ENCODE assay signal across 8 cellular contexts in genomic region chr16:90077757-90078593, GRCh38. TPM values are rescaled to one million over a fixed set of nuclear protein-coding genes. Genes with fewer than 3 reads are reported as not detected.
A peak's percentile ranks its signal among the peaks of the same experiment; 100 is the strongest.
DNase-seq lines count a peak whose midpoint lies in the region; ATAC-seq, FAIRE-seq and TF ChIP-seq lines count a peak whose summit lies in the region.

No MANE protein-coding gene starts in this region.

- POLR2A ChIA-PET in K562 (lab: Yijun Ruan, JAX) = interaction anchor here (0.7 kb wide), 1 partner anchor 93 kb away, joined by 3 read pairs; no protein-coding TSS in a partner anchor

- ATAC-seq in GM18870 (IDR thresholded peaks at IDR 0.05; ENCODE audit: unreplicated experiment) = peak; percentile 36
- ATAC-seq in HG03196 (IDR thresholded peaks at IDR 0.05; ENCODE audit: unreplicated experiment) = peak; percentile 38
- peak; percentile 46 for ATAC-seq in K562

- H4K20me1 ChIP-seq in OCI-LY1 (ENCODE audit: insufficient read depth, low read length) (no peaks in the 10 kb centered on the region), K562 (replicated peaks; ENCODE audit: control insufficient read depth, insufficient read depth, low read length) (no peaks in the 10 kb centered on the region)

- peak overlapping the region; percentile 40 for H3K27ac ChIP-seq in C4-2B
- H3K27ac ChIP-seq in OCI-LY1 (ENCODE audit: low read depth, low read length, poor library complexity, severe bottlenecking) = no peak overlapping the region
- H3K27ac ChIP-seq in K562 (ENCODE audit: extremely low read depth, low read depth, low read length) = peak overlapping the region; percentile 77
- peak overlapping the region in 5 of 8 donors; percentile 35 to 66 (median 63) for H3K27ac ChIP-seq in spleen

- no peak for TF ChIP-seq EP300 in K562 (IDR thresholded peaks at IDR 0.05; ENCODE audit: low read length)

- DNase-seq in K562 (ENCODE audit: extremely low read depth in 1 of 4, low spot score in 3 of 4) (peak; percentile 14 to 56 (median 17)), inferior parietal cortex (ENCODE audit: extremely low spot score) (peak; percentile 25), spleen (peak; percentile 77), HTR-8/SVneo (ENCODE audit: insufficient read length, low spot score) (no peak)

- TSS peak; percentile 83 for BruUV-seq in K562 (replicated peaks; lab: Mats Ljungman, UMichigan)

- H3K9me1 ChIP-seq in K562 (ENCODE audit: control insufficient read depth, insufficient read depth, low read length) = no peaks in the 10 kb centered on the region

- in situ Hi-C loops in K562 (cut with MboI) = no loop called here

- H3K4me2 ChIP-seq in OCI-LY1 (ENCODE audit: low read length) (peak overlapping the region; percentile 87), K562 (ENCODE audit: insufficient read depth, low read length) (peak overlapping the region; percentile 86)

- 30% methylated on average over 19 of the region's 24 CpGs for WGBS in K562 (ENCODE audit: insufficient coverage, low coverage, missing lambda C conversion rate)
- WGBS in spleen, 5 donors = 26 to 48% (median 34%) methylated on average over 19 to 24 of the region's 24 CpGs

- intact Hi-C loops in K562 (cut with micrococcal nuclease) (loop anchor here (5.0 kb wide), 1 partner anchor 151 kb away; no protein-coding TSS in a partner anchor), spleen (cut with DNase I; ENCODE audit: low total_unique reads) (no loop called here)

- H3K4me3 ChIP-seq in OCI-LY1 (ENCODE audit: low read depth, low read length, poor library complexity, severe bottlenecking) (peak overlapping the region; percentile 61), K562 (peak overlapping the region; percentile 38), spleen (peak overlapping the region; percentile 32 to 69 (median 45))

- peaks cover 11% of the 10 kb centered on the region for H3K4me1 ChIP-seq in OCI-LY1 (ENCODE audit: insufficient read depth, low read length, severe bottlenecking)
- H3K4me1 ChIP-seq in K562 (replicated peaks in 1 of 2; ENCODE audit: control insufficient read depth in 2 of 2, insufficient read depth in 2 of 2, low read length in 2 of 2) = peaks cover 11 to 27% of the 10 kb centered on the region in 2 experiments
- H3K4me1 ChIP-seq in spleen = peaks cover 0 to 37% (median 21%) of the 10 kb centered on the region in 6 donors

- TF ChIP-seq CTCF in C4-2B (conservative IDR thresholded peaks at IDR 0.05) (no peak), OCI-LY1 (IDR thresholded peaks at IDR 0.05; ENCODE audit: low read length) (0 out of 2 replicates have a peak, but pooled peaks have one; percentile 28), K562 (IDR thresholded peaks at IDR 0.05 in 2 of 3, conservative IDR thresholded peaks at IDR 0.05 in 1 of 3; ENCODE audit: insufficient read depth in 2 of 3, low read depth in 1 of 3, low read length in 3 of 3) (0 out of 6 replicates have a peak, but pooled peaks have one; percentile 6 to 25 (median 8)), spleen (IDR thresholded peaks at IDR 0.05 in 8 of 11, conservative IDR thresholded peaks at IDR 0.05 in 3 of 11) (peak in 1 of 11 experiments; percentile 6)

- CTCF ChIA-PET in K562 (lab: Yijun Ruan, JAX; ENCODE audit: low intra/inter-chr PET ratio) = no interaction called here

- H2AFZ ChIP-seq in OCI-LY1 (ENCODE audit: low read length) = peak overlapping the region; percentile 89
- H2AFZ ChIP-seq in K562 (ENCODE audit: low read depth, low read length) = peak overlapping the region; percentile 97

- H3K9ac ChIP-seq in OCI-LY1 (ENCODE audit: low read length) (peak overlapping the region; percentile 62; the same call in 1 of the 2 replicates), K562 (ENCODE audit: insufficient read depth in 1 of 2, low read depth in 2 of 2, low read length in 2 of 2) (peak overlapping the region; percentile 71 to 89)

- H3K36me3 ChIP-seq in OCI-LY1 (ENCODE audit: insufficient read depth, low read length) (no peaks in the 10 kb centered on the region), K562 (ENCODE audit: control insufficient read depth, insufficient read depth, low read length) (no peaks in the 10 kb centered on the region), spleen (no peaks in the 10 kb centered on the region)

- H3K27me3 ChIP-seq in OCI-LY1 (ENCODE audit: insufficient read depth, low read length) (no peaks in the 10 kb centered on the region; the same call in 1 of the 2 replicates), K562 (ENCODE audit: control insufficient read depth in 2 of 2, insufficient read depth in 2 of 2, low read length in 2 of 2) (no peaks in the 10 kb centered on the region), spleen (replicated peaks in 1 of 7) (peaks cover 0 to 28% (median 3%) of the 10 kb centered on the region in 7 donors)

- no peak for TF ChIP-seq RAD21 in K562 (CRISPR knock-in tag; conservative IDR thresholded peaks at IDR 0.05 in 1 of 2, IDR thresholded peaks at IDR 0.05 in 1 of 2)

- no peaks in the 10 kb centered on the region for H3K9me2 ChIP-seq in OCI-LY1 (ENCODE audit: low read depth, low read length)

- TF ChIP-seq POLR2A in K562 (conservative IDR thresholded peaks at IDR 0.05) = no peak
- TF ChIP-seq POLR2A in spleen (IDR thresholded peaks at IDR 0.05) = no peak

- H3K9me3 ChIP-seq in OCI-LY1 (ENCODE audit: low read length) (no peaks in the 10 kb centered on the region), K562 (replicated peaks; ENCODE audit: control insufficient read depth, insufficient read depth, low read depth, low read length) (no peaks in the 10 kb centered on the region), spleen (no peaks in the 10 kb centered on the region)

- no peaks in the 10 kb centered on the region for H3F3A ChIP-seq in OCI-LY1 (ENCODE audit: insufficient read depth, low read length)

- H3K79me2 ChIP-seq in OCI-LY1 (ENCODE audit: insufficient read depth, low read length) (no peaks in the 10 kb centered on the region), K562 (ENCODE audit: control insufficient read depth, insufficient read depth, low read length) (no peaks in the 10 kb centered on the region)

- FAIRE-seq in K562 (lab: Jason Lieb, UNC) (peak; percentile 60), HTR-8/SVneo (lab: Jason Lieb, UNC) (no peak)

TF ChIP-seq in K562, 482 proteins besides CTCF, POLR2A, EP300 and RAD21 (continues in another document):
- no peak for TF ChIP-seq ZKSCAN1 (IDR thresholded peaks at IDR 0.05; ENCODE audit: low read depth, low read length)
- TF ChIP-seq ETV5 (CRISPR knock-in tag; IDR thresholded peaks at IDR 0.05; ENCODE audit: low read depth) = no peak
- no peak for TF ChIP-seq RBM22 (IDR thresholded peaks at IDR 0.05; ENCODE audit: low read depth, low read length, poor library complexity, severe bottlenecking)
- no peak for TF ChIP-seq ZBTB1 (CRISPR knock-in tag; IDR thresholded peaks at IDR 0.05; ENCODE audit: borderline replicate concordance, low read depth)
- 0 out of 2 replicates have a peak, but pooled peaks have one; percentile 0 for TF ChIP-seq RBFOX2 (IDR thresholded peaks at IDR 0.05; ENCODE audit: low read depth, low read length)
- TF ChIP-seq L3MBTL2 (IDR thresholded peaks at IDR 0.05) = peak; percentile 66
- TF ChIP-seq ZEB2 (IDR thresholded peaks at IDR 0.05) = 0 out of 2 replicates have a peak, but pooled peaks have one; percentile 21

RNA-seq across cellular contexts. Expression of gene PRDM7, which starts 0.8 kb away (rescaled TPM):
- not detected in 2 replicates for total RNA-seq in K562 (2011; cell fraction: chromatin; rRNA removed; ENCODE audit: low replicate concordance)
- total RNA-seq in K562 (2011; cell fraction: nucleolus; rRNA removed) = not detected in 2 replicates
- not detected in 2 replicates for total RNA-seq in K562 (2011; cell fraction: nucleoplasm; rRNA removed)
- total RNA-seq in K562 (2014; rRNA removed) = not detected in 2 replicates
- total RNA-seq in K562 (2014; rRNA removed; fragmentation: Illumina TruSeq; extraction: Trizol) = not detected in 2 replicates
- total RNA-seq in K562 (2015; rRNA removed; fragmentation: Illumina TruSeq; extraction: Trizol) = not detected in 2 replicates
- total RNA-seq in K562 (2021) = not detected in 2 replicates
- not detected in 2 replicates for polyA plus RNA-seq in K562 (2011; rRNA removed)
- polyA plus RNA-seq in K562 (2011; cell fraction: cytosol; rRNA removed) = not detected in 2 replicates
- polyA plus RNA-seq in K562 (2011; cell fraction: nucleus; rRNA removed) = 0.08 TPM in 1 of 2 replicates, not detected in the other
- polyA plus RNA-seq in K562 (2012) = 0.06 and 0.07 TPM in 2 replicates
- polyA plus RNA-seq in K562 (2014; fragmentation: Illumina TruSeq; extraction: Trizol) = not detected in 2 replicates
- polyA plus RNA-seq in K562 (2014; fragmentation: Nextera tagmentation; extraction: Ambion mirVana) = not detected
- polyA plus RNA-seq in K562 (2014; rRNA removed) = not detected in 2 replicates
- not detected in 2 replicates for polyA minus RNA-seq in K562 (2011; rRNA and poly(A)+ RNA removed)
- polyA minus RNA-seq in K562 (2011; cell fraction: cytosol; rRNA and poly(A)+ RNA removed) = not detected in 2 replicates
- not detected in 2 replicates for polyA minus RNA-seq in K562 (2011; cell fraction: nucleus; rRNA and poly(A)+ RNA removed)
- total RNA-seq in spleen = not detected
- not detected for polyA plus RNA-seq in spleen

RNA-seq across cellular contexts. Expression of gene DBNDD1, which starts 58.7 kb away (rescaled TPM):
- 2.7 and 9.4 TPM in 2 replicates for total RNA-seq in K562 (2011; cell fraction: chromatin; rRNA removed; ENCODE audit: low replicate concordance)
- total RNA-seq in K562 (2011; cell fraction: nucleolus; rRNA removed) = 4.5 and 5.7 TPM in 2 replicates
- total RNA-seq in K562 (2011; cell fraction: nucleoplasm; rRNA removed) = 4.5 and 5.2 TPM in 2 replicates
- total RNA-seq in K562 (2014; rRNA removed) (5.8 and 8.3 TPM in 2 replicates), K562 (2014; rRNA removed; fragmentation: Illumina TruSeq; extraction: Trizol) (2.8 and 3.2 TPM in 2 replicates), K562 (2015; rRNA removed; fragmentation: Illumina TruSeq; extraction: Trizol) (4.2 and 4.3 TPM in 2 replicates), K562 (2021) (12.9 and 13.0 TPM in 2 replicates), spleen (1 to 10 TPM in 6 of 7 donors, under 1 TPM in 1; 0.66 to 3.7 (median 1.8) TPM)
- polyA plus RNA-seq in K562 (2011; rRNA removed) (6.9 and 8.5 TPM in 2 replicates), K562 (2014; fragmentation: Illumina TruSeq; extraction: Trizol) (10.9 and 12.9 TPM in 2 replicates), K562 (2014; fragmentation: Nextera tagmentation; extraction: Ambion mirVana) (under 1 TPM; 0.55 to 0.90 TPM), K562 (2014; rRNA removed) (9.5 and 10.8 TPM in 2 replicates), spleen (1 to 10 TPM in 2 of 3 donors, under 1 TPM in 1; 0.87 to 1.9 (median 1.6) TPM)
- polyA plus RNA-seq in K562 (2011; cell fraction: cytosol; rRNA removed) = 14.1 and 24.5 TPM in 2 replicates
- polyA plus RNA-seq in K562 (2011; cell fraction: nucleus; rRNA removed) = 6.8 and 9.1 TPM in 2 replicates
- 8.0 and 13.9 TPM in 2 replicates for polyA plus RNA-seq in K562 (2012)
- 2.0 and 3.9 TPM in 2 replicates for polyA minus RNA-seq in K562 (2011; rRNA and poly(A)+ RNA removed)
- 7.9 and 11.8 TPM in 2 replicates for polyA minus RNA-seq in K562 (2011; cell fraction: cytosol; rRNA and poly(A)+ RNA removed)
- 1.6 and 3.0 TPM in 2 replicates for polyA minus RNA-seq in K562 (2011; cell fraction: nucleus; rRNA and poly(A)+ RNA removed)
